Comparison of ENCODE assay signal across 30 cellular contexts in genomic region chrX:11421816-11422528, GRCh38.
DNase-seq lines count a peak whose midpoint lies in the region; ATAC-seq, FAIRE-seq and TF ChIP-seq lines count a peak whose summit lies in the region.
"Had no signal": no experiment of that assay in that cellular context is flagged by ENCODE, and none has a peak within 500 bp of the region (broad histone marks: within the 10 kb centered on the region; RNA-seq: fewer than 3 reads in every experiment).

No MANE protein-coding gene starts in this region.

- FAIRE-seq in K562 (lab: Jason Lieb, UNC), result no peak
- FAIRE-seq: A204.1, GM12891, HTR-8/SVneo, kidney had no signal

- 36% methylated on average over 5 of the region's 5 CpGs for WGBS in K562 (ENCODE audit: insufficient coverage, low coverage, missing lambda C conversion rate)
- 48 to 53% methylated on average over 5 of the region's 5 CpGs for WGBS in upper lobe of left lung, 2 donors

- TF ChIP-seq POLR2A in K562 (conservative IDR thresholded peaks at IDR 0.05), result no peak
- no peak for TF ChIP-seq POLR2A in upper lobe of left lung (IDR thresholded peaks at IDR 0.05)

- H3K4me1 ChIP-seq in K562 (replicated peaks in 1 of 2; ENCODE audit: control insufficient read depth in 2 of 2, insufficient read depth in 2 of 2, low read length in 2 of 2), result peaks cover 0 to 68% of the 10 kb centered on the region in 2 experiments
- H3K4me1 ChIP-seq in muscle layer of duodenum (ENCODE audit: control insufficient read depth in 1 of 2, insufficient read depth in 2 of 2, low read length in 2 of 2), result peaks cover 0 to 6% of the 10 kb centered on the region in 2 donors
- H3K4me1 ChIP-seq in upper lobe of left lung, result no peaks in the 10 kb centered on the region
- H3K4me1 ChIP-seq: right lobe of liver had no signal

- H3K9me3 Mint-ChIP-seq in activated CD4-positive, alpha-beta T cell treated with anti-CD3 and anti-CD28 coated beads, Interleukin-2, amount 10 ng/mL, durations not matched to agents 7 days and 5 days, result no peaks in the 10 kb centered on the region
- H3K9me3 Mint-ChIP-seq: activated naive CD8-positive, alpha-beta T cell treated with anti-CD3 and anti-CD28 coated beads, Interleukin-2, amount 50 U/mL, for 24 hours; activated T-cell treated with anti-CD3 and anti-CD28 coated beads, Interleukin-2, amount 50 U/mL, for 24 hours; CD8-positive, alpha-beta T cell; central memory CD8-positive, alpha-beta T cell; GM23338; HFFc6 had no signal

- no peak for TF ChIP-seq RAD21 in K562 (CRISPR knock-in tag; conservative IDR thresholded peaks at IDR 0.05 in 1 of 2, IDR thresholded peaks at IDR 0.05 in 1 of 2)

- H3K4me1 Mint-ChIP-seq in activated CD4-positive, alpha-beta T cell treated with anti-CD3 and anti-CD28 coated beads, Interleukin-2, amount 10 ng/mL, durations not matched to agents 7 days and 5 days, result no peaks in the 10 kb centered on the region
- H3K4me1 Mint-ChIP-seq: activated CD4-positive, alpha-beta T cell treated with anti-CD3 and anti-CD28 coated beads for 36 hours; activated naive CD8-positive, alpha-beta T cell treated with anti-CD3 and anti-CD28 coated beads, Interleukin-2, amount 50 U/mL, for 24 hours; central memory CD8-positive, alpha-beta T cell had no signal

- H3K36me3 Mint-ChIP-seq in activated CD4-positive, alpha-beta T cell treated with anti-CD3 and anti-CD28 coated beads, Interleukin-2, amount 10 ng/mL, durations not matched to agents 7 days and 5 days (ENCODE audit: low read depth), result no peaks in the 10 kb centered on the region
- H3K36me3 Mint-ChIP-seq: CD8-positive, alpha-beta T cell had no signal

- no peak for TF ChIP-seq CTCF in K562 (IDR thresholded peaks at IDR 0.05 in 2 of 3, conservative IDR thresholded peaks at IDR 0.05 in 1 of 3; ENCODE audit: insufficient read depth in 2 of 3, low read depth in 1 of 3, low read length in 3 of 3)
- no peak for TF ChIP-seq CTCF in upper lobe of left lung (IDR thresholded peaks at IDR 0.05)

- CTCF ChIA-PET in activated CD4-positive, alpha-beta T cell treated with anti-CD3 and anti-CD28 coated beads, Interleukin-2, amount 10 ng/mL, durations not matched to agents 7 days and 5 days (lab: Charles Lee), result no interaction called here
- CTCF ChIA-PET in K562 (lab: Yijun Ruan, JAX; ENCODE audit: low intra/inter-chr PET ratio), result no interaction called here

- in situ Hi-C loops in K562 (cut with MboI), result no loop called here

- no peaks in the 10 kb centered on the region for H4K20me1 ChIP-seq in K562 (replicated peaks; ENCODE audit: control insufficient read depth, insufficient read depth, low read length)

- H3K27me3 ChIP-seq in K562 (ENCODE audit: control insufficient read depth in 2 of 2, insufficient read depth in 2 of 2, low read length in 2 of 2) (no peaks in the 10 kb centered on the region), muscle layer of duodenum (ENCODE audit: low read depth, low read length) (no peaks in the 10 kb centered on the region), upper lobe of left lung (no peaks in the 10 kb centered on the region)
- H3K27me3 ChIP-seq: right lobe of liver had no signal

- BruUV-seq in K562 (replicated peaks; lab: Mats Ljungman, UMichigan), result no TSS peak

- TF ChIP-seq EP300 in K562 (IDR thresholded peaks at IDR 0.05; ENCODE audit: low read length), result no peak
- TF ChIP-seq EP300 in upper lobe of left lung (IDR thresholded peaks at IDR 0.05), result peak in 1 of 4 donors; percentile 4

- H3K4me3 Mint-ChIP-seq in activated CD4-positive, alpha-beta T cell treated with anti-CD3 and anti-CD28 coated beads, Interleukin-2, amount 10 ng/mL, durations not matched to agents 7 days and 5 days, result no peak overlapping the region
- H3K4me3 Mint-ChIP-seq: activated CD4-positive, alpha-beta T cell treated with anti-CD3 and anti-CD28 coated beads for 36 hours; activated naive CD8-positive, alpha-beta T cell treated with anti-CD3 and anti-CD28 coated beads, Interleukin-2, amount 50 U/mL, for 24 hours; activated T-cell treated with anti-CD3 and anti-CD28 coated beads, Interleukin-2, amount 50 U/mL, for 24 hours; CD8-positive, alpha-beta T cell; central memory CD8-positive, alpha-beta T cell; GM23338; HFFc6 had no signal

- 0 out of 2 replicates have a peak, but pooled peaks cover 2% of the 10 kb centered on the region for H3K9me3 ChIP-seq in K562 (replicated peaks; ENCODE audit: control insufficient read depth, insufficient read depth, low read depth, low read length)
- H3K9me3 ChIP-seq in muscle layer of duodenum (ENCODE audit: control insufficient read depth in 1 of 2, low read length in 2 of 2), result no peaks in the 10 kb centered on the region
- H3K9me3 ChIP-seq in upper lobe of left lung, result no peaks in the 10 kb centered on the region
- H3K9me3 ChIP-seq: right lobe of liver had no signal

- no peak for ATAC-seq in K562
- ATAC-seq in upper lobe of left lung (ENCODE audit: low FRiP score in 2 of 2), result no peak
- no peak for ATAC-seq in HG03342 (IDR thresholded peaks at IDR 0.05; ENCODE audit: unreplicated experiment)
- ATAC-seq: activated CD4-positive, alpha-beta T cell treated with anti-CD3 and anti-CD28 coated beads for 36 hours; activated naive CD8-positive, alpha-beta T cell treated with anti-CD3 and anti-CD28 coated beads, Interleukin-2, amount 50 U/mL, for 24 hours; CD8-positive, alpha-beta T cell; GM23338; right lobe of liver had no signal

- H3K27ac ChIP-seq in K562 (ENCODE audit: extremely low read depth, low read depth, low read length) (peak overlapping the region; percentile 62), muscle layer of duodenum (ENCODE audit: low read length) (peak overlapping the region; percentile 20), upper lobe of left lung (peak overlapping the region; percentile 7 to 30 (median 20))
- H3K27ac ChIP-seq: right lobe of liver had no signal

- peak overlapping the region; percentile 29 to 46; a peak in 3 of 4 replicates for H3K9ac ChIP-seq in K562 (ENCODE audit: insufficient read depth in 1 of 2, low read depth in 2 of 2, low read length in 2 of 2)

- peak overlapping the region; percentile 65 for H3K27ac Mint-ChIP-seq in activated CD4-positive, alpha-beta T cell treated with anti-CD3 and anti-CD28 coated beads, Interleukin-2, amount 10 ng/mL, durations not matched to agents 7 days and 5 days
- H3K27ac Mint-ChIP-seq: activated CD4-positive, alpha-beta T cell treated with anti-CD3 and anti-CD28 coated beads for 36 hours; activated naive CD8-positive, alpha-beta T cell treated with anti-CD3 and anti-CD28 coated beads, Interleukin-2, amount 50 U/mL, for 24 hours; activated T-cell treated with anti-CD3 and anti-CD28 coated beads, Interleukin-2, amount 50 U/mL, for 24 hours; CD8-positive, alpha-beta T cell; GM23338; HFFc6 had no signal

- intact Hi-C loops in K562 (cut with micrococcal nuclease), result loop anchor here (2.0 kb wide), 1 partner anchor 13 kb away; no protein-coding TSS in a partner anchor

- peaks cover 7% of the 10 kb centered on the region for H3K27me3 Mint-ChIP-seq in activated CD4-positive, alpha-beta T cell treated with anti-CD3 and anti-CD28 coated beads, Interleukin-2, amount 10 ng/mL, durations not matched to agents 7 days and 5 days

- H3K9me1 ChIP-seq in K562 (ENCODE audit: control insufficient read depth, insufficient read depth, low read length), result no peaks in the 10 kb centered on the region

- no peak overlapping the region for H2AFZ ChIP-seq in K562 (ENCODE audit: low read depth, low read length)
- H2AFZ ChIP-seq: GM23338 had no signal

- peak overlapping the region; percentile 96 for H3K4me2 ChIP-seq in K562 (ENCODE audit: insufficient read depth, low read length)
- H3K4me2 ChIP-seq: GM23338 had no signal

- H3K36me3 ChIP-seq in K562 (ENCODE audit: control insufficient read depth, insufficient read depth, low read length) (peaks cover 44% of the 10 kb centered on the region), muscle layer of duodenum (ENCODE audit: control insufficient read depth in 1 of 2, insufficient read depth in 2 of 2, low read length in 2 of 2) (no peaks in the 10 kb centered on the region), upper lobe of left lung (no peaks in the 10 kb centered on the region)
- H3K36me3 ChIP-seq: right lobe of liver had no signal

- DNase-seq in activated CD4-positive, alpha-beta T cell treated with anti-CD3 and anti-CD28 coated beads, Interleukin-2, amount 10 ng/mL, durations not matched to agents 7 days and 5 days, result no peak
- DNase-seq in activated CD4-positive, alpha-beta T cell treated with anti-CD3 and anti-CD28 coated beads, Interleukin-2, amount 50 U/mL, for 48 hours, result no peak
- no peak for DNase-seq in K562 (ENCODE audit: extremely low read depth in 1 of 4, low spot score in 3 of 4)
- no peak for DNase-seq in upper lobe of left lung
- no peak for DNase-seq in CD1c-positive myeloid dendritic cell (ENCODE audit: extremely low spot score)
- no peak for DNase-seq in GM19238 (ENCODE audit: insufficient read length, low spot score)
- DNase-seq: activated CD4-positive, alpha-beta T cell treated with anti-CD3 and anti-CD28 coated beads for 36 hours; activated gamma-delta T cell; activated naive CD8-positive, alpha-beta T cell treated with anti-CD3 and anti-CD28 coated beads, Interleukin-2, amount 50 U/mL, for 24 hours; activated T-cell treated with anti-CD3 and anti-CD28 coated beads, Interleukin-2, amount 50 U/mL, for 24 hours; CD8-positive, alpha-beta T cell; head of caudate nucleus; HFFc6; KG1; kidney; NCI-H1092; NCI-H187; NCI-H2227 treated with DMSO at 0.1 percent for 48 hours; NCI-H526 treated with DMSO at 0.1 percent for 48 hours; posterior cingulate gyrus; right lobe of liver; stimulated activated CD4-positive, alpha-beta T cell treated with anti-CD3 and anti-CD28 coated beads, Interleukin-4, amount 100 ng/mL, for 4 hours; stimulated activated naive CD4-positive, alpha-beta T cell had no signal

- POLR2A ChIA-PET in activated CD4-positive, alpha-beta T cell treated with anti-CD3 and anti-CD28 coated beads, Interleukin-2, amount 10 ng/mL, durations not matched to agents 7 days and 5 days (lab: Charles Lee), result no interaction called here
- POLR2A ChIA-PET in K562 (lab: Yijun Ruan, JAX), result interaction anchor here (1.1 to 1.4 kb wide), 2 partner anchors 9 to 36 kb away, joined by 3 to 8 read pairs; no protein-coding TSS in a partner anchor

- no peak overlapping the region for H3K4me3 ChIP-seq in K562
- no peak overlapping the region for H3K4me3 ChIP-seq in muscle layer of duodenum (ENCODE audit: low read depth in 1 of 2, low read length in 2 of 2)
- no peak overlapping the region for H3K4me3 ChIP-seq in upper lobe of left lung
- H3K4me3 ChIP-seq: GM23338, right lobe of liver had no signal

- peaks cover 100% of the 10 kb centered on the region for H3K79me2 ChIP-seq in K562 (ENCODE audit: control insufficient read depth, insufficient read depth, low read length)

TF ChIP-seq in K562, 482 proteins besides CTCF, POLR2A, EP300 and RAD21 (continues in another document):
- TF ChIP-seq SMAD4 (CRISPR knock-in tag; conservative IDR thresholded peaks at IDR 0.05) (0 out of 2 replicates have a peak, but pooled peaks have one; percentile 14), DACH1 (IDR thresholded peaks at IDR 0.05; ENCODE audit: partially characterized antibody) (no peak), BRD4 (IDR thresholded peaks at IDR 0.05) (0 out of 2 replicates have a peak, but pooled peaks have one; percentile 4), ESRRA (IDR thresholded peaks at IDR 0.05; ENCODE audit: borderline replicate concordance, low read depth) (peak; percentile 79), ZNF274 (IDR thresholded peaks at IDR 0.05; ENCODE audit: borderline replicate concordance, low read depth, low read length) (no peak)
